ENCODE assay signal across 8 cellular contexts in the genomic region with DNA sequence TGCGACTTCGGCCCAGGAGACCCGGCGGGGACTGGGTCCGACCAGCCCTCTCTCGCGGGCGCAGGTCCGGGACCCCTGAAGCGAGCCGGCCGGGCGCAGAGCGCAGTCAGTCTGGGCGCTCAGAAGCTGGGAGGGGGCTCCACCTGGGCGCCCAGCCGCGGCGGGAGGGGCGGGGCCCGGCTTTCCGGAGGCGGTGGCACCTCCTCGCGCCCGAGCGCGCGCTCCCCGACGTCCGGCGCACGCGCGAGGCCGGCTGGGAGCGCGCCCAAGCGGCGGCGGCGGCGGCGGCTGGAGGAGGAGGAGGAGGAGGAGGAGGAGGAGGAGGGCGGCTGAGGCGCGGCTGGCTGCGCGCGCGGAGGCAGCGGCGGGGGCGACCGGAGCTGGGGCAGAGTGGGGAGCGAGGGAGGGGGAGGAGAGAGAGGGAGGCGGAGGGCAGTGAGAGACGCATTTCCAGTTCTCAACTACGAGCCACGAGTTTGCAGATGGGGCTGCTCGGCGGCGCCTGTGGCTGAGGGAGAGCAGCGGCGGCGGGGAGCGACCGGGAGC. TPM values are rescaled to one million over a fixed set of nuclear protein-coding genes. Genes with fewer than 3 reads are reported as not detected.
DNase-seq lines count a peak whose midpoint lies in the region; ATAC-seq lines count a peak whose summit lies in the region.

Gene PALS2, plus strand, starts transcription at position 445 of the 546 bp plus-strand sequence. CDS start 50,216 bp downstream, outside the sequence.

- H3K27ac ChIP-seq in mesenchymal stem cell (ENCODE audit: low read length, poor library complexity, severe bottlenecking) = peak within 1 kb of the TSS; percentile 80

- H3K4me3 ChIP-seq in mesenchymal stem cell (ENCODE audit: insufficient read depth in 1 of 2, low read depth in 1 of 2, low read length in 2 of 2) = peak within 1 kb of the TSS; percentile 90 to 92

- no peaks in the 10 kb centered on the region for H3K4me1 ChIP-seq in mesenchymal stem cell (ENCODE audit: control insufficient read depth, insufficient read depth, low read depth, low read length)

- no peak within 1 kb of the TSS for H2AK5ac ChIP-seq in mesenchymal stem cell (ENCODE audit: low read length, severe bottlenecking)

- H3K4ac ChIP-seq in mesenchymal stem cell (ENCODE audit: low read depth in 1 of 2, low read length in 2 of 2) = peak within 1 kb of the TSS in 1 of 2 experiments; percentile 68

- peaks cover 7% of the 10 kb centered on the region for H3K36me3 Mint-ChIP-seq in effector memory CD8-positive, alpha-beta T cell (ENCODE audit: insufficient read depth)

- H3K79me1 ChIP-seq in mesenchymal stem cell (replicated peaks; ENCODE audit: low read length, poor library complexity, severe bottlenecking) = peaks cover 2% of the 10 kb centered on the region

- no peaks in the 10 kb centered on the region for H3K9me3 Mint-ChIP-seq in effector memory CD8-positive, alpha-beta T cell

- peaks cover 0 to 15% of the 10 kb centered on the region in 2 experiments for H3K27me3 ChIP-seq in mesenchymal stem cell (ENCODE audit: control insufficient read depth in 1 of 2, insufficient read depth in 1 of 2, low read length in 2 of 2)

- peak; percentile 64 for DNase-seq in Ammon's horn (ENCODE audit: low spot score)
- peak; percentile 92 for DNase-seq in NCI-H69 (lab: John Stamatoyannopoulos, UW)
- DNase-seq in activated CD8-positive, alpha-beta memory T cell treated with anti-CD3 and anti-CD28 coated beads for 1 hour (ENCODE audit: extremely low read depth in 1 of 2, low read depth in 1 of 2) = peak; percentile 55 to 65
- DNase-seq in effector memory CD8-positive, alpha-beta T cell = peak; percentile 76 to 81 (median 79)
- peak; percentile 77 for DNase-seq in mesenchymal stem cell
- peak; percentile 77 for DNase-seq in stimulated activated CD8-positive, alpha-beta memory T cell treated with anti-CD3 and anti-CD28 coated beads, Interleukin-12 subunit alpha, Interleukin-12 subunit beta, amount 100 ng/mL, for 4 hours (ENCODE audit: low read depth)

- H3K14ac ChIP-seq in mesenchymal stem cell (ENCODE audit: low read length in 2 of 2) = peak within 1 kb of the TSS; percentile 87 to 88

- H2BK120ac ChIP-seq in mesenchymal stem cell (ENCODE audit: low read depth, low read length) = peak within 1 kb of the TSS; percentile 84

- peak within 1 kb of the TSS; percentile 46 for H4K91ac ChIP-seq in mesenchymal stem cell (ENCODE audit: low read length)

- H3K9me3 ChIP-seq in mesenchymal stem cell (ENCODE audit: control insufficient read depth, low read length) = no peaks in the 10 kb centered on the region

- no peaks in the 10 kb centered on the region for H3K36me3 ChIP-seq in mesenchymal stem cell (ENCODE audit: control insufficient read depth in 1 of 2, insufficient read depth in 2 of 2, low read depth in 1 of 2, low read length in 2 of 2)

- H3K27me3 Mint-ChIP-seq in effector memory CD8-positive, alpha-beta T cell = no peaks in the 10 kb centered on the region

- H3K23ac ChIP-seq in mesenchymal stem cell (ENCODE audit: low read length in 2 of 2) = peak within 1 kb of the TSS in 1 of 2 experiments; percentile 95

- H4K8ac ChIP-seq in mesenchymal stem cell (ENCODE audit: low read length) = peak within 1 kb of the TSS; percentile 81

- H2BK5ac ChIP-seq in mesenchymal stem cell (ENCODE audit: low read depth, low read length, poor library complexity, severe bottlenecking) = peak within 1 kb of the TSS; percentile 77

- WGBS in mesenchymal stem cell = under 1% methylated on average over 48 of the region's 69 CpGs

- peak within 1 kb of the TSS; percentile 90 to 91 for H3K4me3 Mint-ChIP-seq in effector memory CD8-positive, alpha-beta T cell

- peak within 1 kb of the TSS in 1 of 2 experiments; percentile 92 for H2BK12ac ChIP-seq in mesenchymal stem cell (ENCODE audit: low read length in 2 of 2)

- peak within 1 kb of the TSS; percentile 98 for H2BK15ac ChIP-seq in mesenchymal stem cell (ENCODE audit: low read depth, poor library complexity, severe bottlenecking)

- peak; percentile 32 for ATAC-seq in GM19043 (IDR thresholded peaks at IDR 0.05; ENCODE audit: low read depth, unreplicated experiment)
- ATAC-seq in HG03342 (IDR thresholded peaks at IDR 0.05; ENCODE audit: unreplicated experiment) = peak; percentile 42
- peak; percentile 74 for ATAC-seq in effector memory CD8-positive, alpha-beta T cell (replicated peaks)

- peak within 1 kb of the TSS; percentile 91 for H3K9ac ChIP-seq in mesenchymal stem cell (ENCODE audit: low read length)

- H3K18ac ChIP-seq in mesenchymal stem cell (ENCODE audit: low read depth in 1 of 2, low read length in 2 of 2) = peak within 1 kb of the TSS; percentile 89 to 93

- peak within 1 kb of the TSS; percentile 98 for H2AFZ ChIP-seq in mesenchymal stem cell (ENCODE audit: low read depth, low read length)

- peak within 1 kb of the TSS; percentile 80 for H3K4me2 ChIP-seq in mesenchymal stem cell (ENCODE audit: low read length, poor library complexity, severe bottlenecking)

- peak within 1 kb of the TSS; percentile 76 to 91 for H3K27ac Mint-ChIP-seq in effector memory CD8-positive, alpha-beta T cell

- H3K4me1 Mint-ChIP-seq in effector memory CD8-positive, alpha-beta T cell (ENCODE audit: low read depth in 2 of 2) = peaks cover 20 to 33% of the 10 kb centered on the region in 2 donors

RNA-seq across cellular contexts. Expression of gene PALS2, which starts in this region (rescaled TPM):
- polyA plus RNA-seq in mesenchymal stem cell (2013, experiment 1 of 2) = 14.2 TPM
- 13.4 TPM for polyA plus RNA-seq in mesenchymal stem cell (2013, experiment 2 of 2)

Comparison
In these comparisons a context has a peak if more than half of its experiments do, and no peak if none do; other contexts are left out.
1. Peak in every context shown above with its lines: DNase-seq, ATAC-seq, H3K4me3 ChIP-seq and H3K27ac ChIP-seq.